Comparison of ENCODE assay signal across 7 cellular contexts in the genomic region with DNA sequence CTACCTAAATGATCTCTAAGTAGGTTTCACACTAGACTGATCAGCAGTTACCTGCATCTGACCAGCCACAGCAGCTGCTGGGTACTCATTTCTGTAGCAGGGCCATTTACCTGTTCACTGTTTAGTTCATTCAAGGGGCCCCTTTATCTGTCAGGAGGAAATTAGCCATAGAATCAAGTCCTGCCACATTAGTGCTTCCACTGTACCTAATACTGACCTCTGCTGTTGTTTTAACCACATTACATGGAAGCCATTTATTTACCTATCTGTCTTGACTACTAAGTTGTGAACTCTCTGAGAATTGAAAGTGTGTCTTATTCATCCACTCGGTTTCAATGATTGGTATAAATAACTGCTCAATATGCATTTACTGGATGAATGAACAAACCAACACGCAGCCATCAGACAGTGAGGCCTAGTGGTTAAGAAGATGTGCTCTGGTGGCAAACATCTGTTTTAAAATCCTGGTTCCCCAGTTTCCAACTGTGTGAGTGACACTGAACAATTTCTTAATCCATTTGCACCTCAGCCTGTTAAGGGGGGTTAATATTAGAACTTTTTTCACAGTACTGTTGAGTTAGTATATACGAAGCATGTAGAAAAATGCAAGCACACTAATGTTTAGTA. TPM values are rescaled to one million over a fixed set of nuclear protein-coding genes. Genes with fewer than 3 reads are reported as not detected.
DNase-seq lines count a peak whose midpoint lies in the region; ATAC-seq and TF ChIP-seq lines count a peak whose summit lies in the region.

No MANE protein-coding gene starts in this region.

- peak; percentile 98 for ATAC-seq in GM18870 (IDR thresholded peaks at IDR 0.05; ENCODE audit: unreplicated experiment)
- peak; percentile 96 for ATAC-seq in HG03039 (IDR thresholded peaks at IDR 0.05; ENCODE audit: unreplicated experiment)
- peak; percentile 91 for ATAC-seq in stimulated activated naive CD8-positive, alpha-beta T cell treated with anti-CD3 and anti-CD28 coated beads, Interleukin-15, amount 100 ng/mL, for 72 hours

- no peak overlapping the region for H3K4me3 Mint-ChIP-seq in stimulated activated naive CD8-positive, alpha-beta T cell treated with anti-CD3 and anti-CD28 coated beads, Interleukin-15, amount 100 ng/mL, for 72 hours

- TF ChIP-seq CTCF in ascending aorta (IDR thresholded peaks at IDR 0.05), result peak; percentile 55 to 67 (median 60)

- H3K27ac Mint-ChIP-seq in stimulated activated naive CD8-positive, alpha-beta T cell treated with anti-CD3 and anti-CD28 coated beads, Interleukin-15, amount 100 ng/mL, for 72 hours, result no peak overlapping the region

- H3K9me3 ChIP-seq in ascending aorta, result no peaks in the 10 kb centered on the region

- H3K4me1 ChIP-seq in ascending aorta, result no peaks in the 10 kb centered on the region

- H3K4me3 ChIP-seq in ascending aorta, result no peak overlapping the region

- H3K27me3 Mint-ChIP-seq in stimulated activated naive CD8-positive, alpha-beta T cell treated with anti-CD3 and anti-CD28 coated beads, Interleukin-15, amount 100 ng/mL, for 72 hours, result peaks cover 9% of the 10 kb centered on the region

- H3K9me3 Mint-ChIP-seq in stimulated activated naive CD8-positive, alpha-beta T cell treated with anti-CD3 and anti-CD28 coated beads, Interleukin-15, amount 100 ng/mL, for 72 hours, result no peaks in the 10 kb centered on the region

- intact Hi-C loops in ascending aorta (cut with DNase I), result loop anchor here (1.0 to 5.0 kb wide), 2 partner anchors 29 to 39 kb away; no protein-coding TSS in a partner anchor

- H3K27me3 ChIP-seq in ascending aorta, result no peaks in the 10 kb centered on the region

- no peaks in the 10 kb centered on the region for H3K36me3 ChIP-seq in ascending aorta

- no peaks in the 10 kb centered on the region for H3K4me1 Mint-ChIP-seq in stimulated activated naive CD8-positive, alpha-beta T cell treated with anti-CD3 and anti-CD28 coated beads, Interleukin-15, amount 100 ng/mL, for 72 hours

- DNase-seq in DMS53 (lab: John Stamatoyannopoulos, UW), result peak; percentile 65
- DNase-seq in NCI-H526 (lab: John Stamatoyannopoulos, UW), result peak; percentile 39 to 67
- DNase-seq in ascending aorta (ENCODE audit: low spot score in 2 of 2), result no peak
- DNase-seq in iPS-NIHi7 (ENCODE audit: extremely low spot score), result peak; percentile 69
- DNase-seq in stimulated activated naive CD8-positive, alpha-beta T cell treated with anti-CD3 and anti-CD28 coated beads, Interleukin-15, amount 100 ng/mL, for 72 hours, result peak in 1 of 2 donors; percentile 16

- H3K27ac ChIP-seq in ascending aorta, result no peak overlapping the region

RNA-seq across cellular contexts. Expression of a gene that starts 30.0 kb away (rescaled TPM):
- total RNA-seq in ascending aorta, result 203 TPM

RNA-seq across cellular contexts. Expression of a gene that starts 38.2 kb away (rescaled TPM):
- not detected for total RNA-seq in ascending aorta

Comparison
In these comparisons a context has a peak if more than half of its experiments do, and no peak if none do; other contexts are left out.
1. DNase-seq: peak in DMS53 (single experiment), NCI-H526 (2 of 2) and iPS-NIHi7 (single experiment); none in ascending aorta (0 of 2).
2. Peak in every context shown above with its lines, with median percentiles within 50 percentile points of each other: ATAC-seq.